22 cellular contexts compared by ENCODE assay signal in the genomic region with DNA sequence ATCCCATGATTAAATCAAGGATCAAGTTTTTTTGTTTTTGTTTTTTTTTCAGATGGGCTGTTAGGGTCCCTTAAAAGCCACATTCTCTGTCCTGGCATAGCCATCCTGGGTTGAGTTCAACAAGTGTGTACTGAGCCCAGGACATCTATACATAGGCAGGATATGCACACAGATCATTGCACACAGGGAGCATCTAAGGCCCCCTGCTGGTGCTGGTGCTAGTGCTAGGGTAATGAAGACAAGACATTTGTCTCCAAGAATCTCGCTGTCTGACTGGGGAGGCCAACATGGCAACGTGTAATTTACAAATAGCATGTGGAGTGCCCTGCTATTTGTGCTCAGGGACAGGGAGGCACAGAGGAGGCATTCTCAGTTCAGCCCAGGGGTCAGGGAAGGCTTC.
A peak's percentile ranks its signal among the peaks of the same experiment; 100 is the strongest.
DNase-seq lines count a peak whose midpoint lies in the region; ATAC-seq, FAIRE-seq and TF ChIP-seq lines count a peak whose summit lies in the region.
"Had no signal": no experiment of that assay in that cellular context is flagged by ENCODE, and none has a peak within 500 bp of the region (broad histone marks: within the 10 kb centered on the region; RNA-seq: fewer than 3 reads in every experiment).

No MANE protein-coding gene starts in this region.

- TF ChIP-seq EP300 in K562 (IDR thresholded peaks at IDR 0.05; ENCODE audit: low read length): no peak

- no TSS peak for BruUV-seq in K562 (replicated peaks; lab: Mats Ljungman, UMichigan)

- no peaks in the 10 kb centered on the region for H3K4me1 ChIP-seq in Karpas-422 (ENCODE audit: low read length)
- H3K4me1 ChIP-seq in K562 (replicated peaks in 1 of 2; ENCODE audit: control insufficient read depth in 2 of 2, insufficient read depth in 2 of 2, low read length in 2 of 2): no peaks in the 10 kb centered on the region

- H3K4me2 ChIP-seq in Karpas-422 (ENCODE audit: low read depth, low read length, poor library complexity, severe bottlenecking): no peak overlapping the region
- H3K4me2 ChIP-seq in K562 (ENCODE audit: insufficient read depth, low read length): no peak overlapping the region

- H3K36me3 ChIP-seq in Karpas-422 (ENCODE audit: insufficient read depth, low read length) (no peaks in the 10 kb centered on the region), K562 (ENCODE audit: control insufficient read depth, insufficient read depth, low read length) (no peaks in the 10 kb centered on the region)
- H3K36me3 ChIP-seq: left lung had no signal

- intact Hi-C loops in K562 (cut with micrococcal nuclease): no loop called here

- ATAC-seq in K562 (peak; percentile 77), HG02970 (IDR thresholded peaks at IDR 0.05; ENCODE audit: low FRiP score, unreplicated experiment) (no peak), HG02678 (IDR thresholded peaks at IDR 0.05; ENCODE audit: unreplicated experiment) (no peak)
- ATAC-seq: HepG2, left lung, sciatic nerve had no signal

- H3K9me1 ChIP-seq in K562 (ENCODE audit: control insufficient read depth, insufficient read depth, low read length): no peaks in the 10 kb centered on the region

- H4K20me1 ChIP-seq in Karpas-422 (ENCODE audit: insufficient read depth, low read depth, low read length) (no peaks in the 10 kb centered on the region), K562 (replicated peaks; ENCODE audit: control insufficient read depth, insufficient read depth, low read length) (no peaks in the 10 kb centered on the region)

- H3K9me3 ChIP-seq in Karpas-422 (ENCODE audit: low read length): no peaks in the 10 kb centered on the region
- no peaks in the 10 kb centered on the region for H3K9me3 ChIP-seq in K562 (replicated peaks; ENCODE audit: control insufficient read depth, insufficient read depth, low read depth, low read length)

- no peak for TF ChIP-seq POLR2A in K562 (conservative IDR thresholded peaks at IDR 0.05)

- H3K9me2 ChIP-seq in Karpas-422 (replicated peaks; ENCODE audit: insufficient read depth, low read length): no peaks in the 10 kb centered on the region

- H3K79me2 ChIP-seq in Karpas-422 (ENCODE audit: low read length): no peaks in the 10 kb centered on the region
- no peaks in the 10 kb centered on the region for H3K79me2 ChIP-seq in K562 (ENCODE audit: control insufficient read depth, insufficient read depth, low read length)

- H3K27ac ChIP-seq in Karpas-422 (ENCODE audit: low read length) (no peak overlapping the region), K562 (ENCODE audit: extremely low read depth, low read depth, low read length) (no peak overlapping the region)
- H3K27ac ChIP-seq: left lung had no signal

- H3K9ac ChIP-seq in Karpas-422 (ENCODE audit: low read length) (no peak overlapping the region), K562 (ENCODE audit: insufficient read depth in 1 of 2, low read depth in 2 of 2, low read length in 2 of 2) (no peak overlapping the region)

- H2AFZ ChIP-seq in Karpas-422 (ENCODE audit: low read length): no peak overlapping the region
- H2AFZ ChIP-seq in K562 (ENCODE audit: low read depth, low read length): no peak overlapping the region

- H3K4me3 ChIP-seq in GM12875 (ENCODE audit: low read depth, low read length) (no peak overlapping the region), Karpas-422 (ENCODE audit: low read length) (no peak overlapping the region), K562 (no peak overlapping the region), retinal pigment epithelial cell (ENCODE audit: low read length) (no peak overlapping the region)
- H3K4me3 ChIP-seq: left lung had no signal

- WGBS in K562 (ENCODE audit: insufficient coverage, low coverage, missing lambda C conversion rate): 0% methylated on average over 2 of the region's 2 CpGs

- H3K27me3 ChIP-seq in Karpas-422 (ENCODE audit: low read length): no peaks in the 10 kb centered on the region
- H3K27me3 ChIP-seq in K562 (ENCODE audit: control insufficient read depth in 2 of 2, insufficient read depth in 2 of 2, low read length in 2 of 2): peaks cover 17 to 18% of the 10 kb centered on the region in 2 experiments; a peak in 4 of 5 replicates
- H3K27me3 ChIP-seq: left lung had no signal

- peak; percentile 60 for FAIRE-seq in K562 (lab: Jason Lieb, UNC)
- FAIRE-seq: G401.6, GM12891, HepG2 had no signal

- CTCF ChIA-PET in K562 (lab: Yijun Ruan, JAX; ENCODE audit: low intra/inter-chr PET ratio): interaction anchor here (0.5 kb wide), 1 partner anchor 1153 kb away, joined by 3 read pairs; no protein-coding TSS in a partner anchor

- in situ Hi-C loops in K562 (cut with MboI): no loop called here

- DNase-seq in Karpas-422 (peak; percentile 69), K562 (ENCODE audit: extremely low read depth in 1 of 4, low spot score in 3 of 4) (peak in 1 of 4 experiments; percentile 25), retinal pigment epithelial cell (ENCODE audit: low read depth) (no peak)
- no peak for DNase-seq in activated naive CD4-positive, alpha-beta T cell treated with Interleukin-2 at 50 U/mL for 16 hours
- DNase-seq: activated CD4-positive, CD25-positive, alpha-beta regulatory T cell treated with anti-CD3 and anti-CD28 coated beads, Interleukin-2, amount 50 U/mL, for 72 hours; activated naive CD4-positive, alpha-beta T cell treated with anti-CD3 and anti-CD28 coated beads for 36 hours; activated T-cell treated with anti-CD3 and anti-CD28 coated beads, Interleukin-2, amount 50 U/mL, for 48 hours; amniotic stem cell; foreskin melanocyte; hippocampal formation; left lung; midbrain; NCI-H146; NCI-H526; T1000 had no signal

- POLR2A ChIA-PET in K562 (lab: Yijun Ruan, JAX): interaction anchor here (0.7 kb wide), 1 partner anchor 24 kb away, joined by 3 read pairs; no protein-coding TSS in a partner anchor

- peak in 1 of 2 experiments; percentile 25; a peak in 1 of 4 replicates for TF ChIP-seq RAD21 in K562 (CRISPR knock-in tag; conservative IDR thresholded peaks at IDR 0.05 in 1 of 2, IDR thresholded peaks at IDR 0.05 in 1 of 2)

- TF ChIP-seq CTCF in GM12875 (IDR thresholded peaks at IDR 0.05; ENCODE audit: borderline replicate concordance, insufficient read depth, low read depth, low read length) (peak; percentile 24; the same call in 1 of the 2 replicates), K562 (IDR thresholded peaks at IDR 0.05 in 2 of 3, conservative IDR thresholded peaks at IDR 0.05 in 1 of 3; ENCODE audit: insufficient read depth in 2 of 3, low read depth in 1 of 3, low read length in 3 of 3) (peak; percentile 28 to 40 (median 30); a peak in 3 of 6 replicates), retinal pigment epithelial cell (conservative IDR thresholded peaks at IDR 0.05; ENCODE audit: low read depth, low read length) (peak; percentile 0)

TF ChIP-seq in K562, 482 proteins besides CTCF, POLR2A, EP300 and RAD21 (continues in another document):
- TF ChIP-seq, protein P1, sequence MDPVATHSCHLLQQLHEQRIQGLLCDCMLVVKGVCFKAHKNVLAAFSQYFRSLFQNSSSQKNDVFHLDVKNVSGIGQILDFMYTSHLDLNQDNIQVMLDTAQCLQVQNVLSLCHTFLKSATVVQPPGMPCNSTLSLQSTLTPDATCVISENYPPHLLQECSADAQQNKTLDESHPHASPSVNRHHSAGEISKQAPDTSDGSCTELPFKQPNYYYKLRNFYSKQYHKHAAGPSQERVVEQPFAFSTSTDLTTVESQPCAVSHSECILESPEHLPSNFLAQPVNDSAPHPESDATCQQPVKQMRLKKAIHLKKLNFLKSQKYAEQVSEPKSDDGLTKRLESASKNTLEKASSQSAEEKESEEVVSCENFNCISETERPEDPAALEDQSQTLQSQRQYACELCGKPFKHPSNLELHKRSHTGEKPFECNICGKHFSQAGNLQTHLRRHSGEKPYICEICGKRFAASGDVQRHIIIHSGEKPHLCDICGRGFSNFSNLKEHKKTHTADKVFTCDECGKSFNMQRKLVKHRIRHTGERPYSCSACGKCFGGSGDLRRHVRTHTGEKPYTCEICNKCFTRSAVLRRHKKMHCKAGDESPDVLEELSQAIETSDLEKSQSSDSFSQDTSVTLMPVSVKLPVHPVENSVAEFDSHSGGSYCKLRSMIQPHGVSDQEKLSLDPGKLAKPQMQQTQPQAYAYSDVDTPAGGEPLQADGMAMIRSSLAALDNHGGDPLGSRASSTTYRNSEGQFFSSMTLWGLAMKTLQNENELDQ (CRISPR knock-in tag; IDR thresholded peaks at IDR 0.05; ENCODE audit: borderline replicate concordance): no peak
- TF ChIP-seq, protein P2, sequence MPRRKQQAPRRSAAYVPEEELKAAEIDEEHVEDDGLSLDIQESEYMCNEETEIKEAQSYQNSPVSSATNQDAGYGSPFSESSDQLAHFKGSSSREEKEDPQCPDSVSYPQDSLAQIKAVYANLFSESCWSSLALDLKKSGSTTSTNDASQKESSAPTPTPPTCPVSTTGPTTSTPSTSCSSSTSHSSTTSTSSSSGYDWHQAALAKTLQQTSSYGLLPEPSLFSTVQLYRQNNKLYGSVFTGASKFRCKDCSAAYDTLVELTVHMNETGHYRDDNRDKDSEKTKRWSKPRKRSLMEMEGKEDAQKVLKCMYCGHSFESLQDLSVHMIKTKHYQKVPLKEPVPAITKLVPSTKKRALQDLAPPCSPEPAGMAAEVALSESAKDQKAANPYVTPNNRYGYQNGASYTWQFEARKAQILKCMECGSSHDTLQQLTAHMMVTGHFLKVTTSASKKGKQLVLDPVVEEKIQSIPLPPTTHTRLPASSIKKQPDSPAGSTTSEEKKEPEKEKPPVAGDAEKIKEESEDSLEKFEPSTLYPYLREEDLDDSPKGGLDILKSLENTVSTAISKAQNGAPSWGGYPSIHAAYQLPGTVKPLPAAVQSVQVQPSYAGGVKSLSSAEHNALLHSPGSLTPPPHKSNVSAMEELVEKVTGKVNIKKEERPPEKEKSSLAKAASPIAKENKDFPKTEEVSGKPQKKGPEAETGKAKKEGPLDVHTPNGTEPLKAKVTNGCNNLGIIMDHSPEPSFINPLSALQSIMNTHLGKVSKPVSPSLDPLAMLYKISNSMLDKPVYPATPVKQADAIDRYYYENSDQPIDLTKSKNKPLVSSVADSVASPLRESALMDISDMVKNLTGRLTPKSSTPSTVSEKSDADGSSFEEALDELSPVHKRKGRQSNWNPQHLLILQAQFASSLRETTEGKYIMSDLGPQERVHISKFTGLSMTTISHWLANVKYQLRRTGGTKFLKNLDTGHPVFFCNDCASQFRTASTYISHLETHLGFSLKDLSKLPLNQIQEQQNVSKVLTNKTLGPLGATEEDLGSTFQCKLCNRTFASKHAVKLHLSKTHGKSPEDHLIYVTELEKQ (CRISPR knock-in tag; IDR thresholded peaks at IDR 0.05): no peak
- no peak for TF ChIP-seq PTTG1 (tag; IDR thresholded peaks at IDR 0.05; ENCODE audit: low read depth)
- TF ChIP-seq HIVEP1 (CRISPR knock-in tag; IDR thresholded peaks at IDR 0.05): no peak
- TF ChIP-seq, protein P3, sequence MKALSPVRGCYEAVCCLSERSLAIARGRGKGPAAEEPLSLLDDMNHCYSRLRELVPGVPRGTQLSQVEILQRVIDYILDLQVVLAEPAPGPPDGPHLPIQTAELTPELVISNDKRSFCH (CRISPR knock-in tag; IDR thresholded peaks at IDR 0.05): no peak
- TF ChIP-seq, protein P3 (tag; IDR thresholded peaks at IDR 0.05): no peak
